8 cellular contexts compared by ENCODE assay signal in the genomic region with DNA sequence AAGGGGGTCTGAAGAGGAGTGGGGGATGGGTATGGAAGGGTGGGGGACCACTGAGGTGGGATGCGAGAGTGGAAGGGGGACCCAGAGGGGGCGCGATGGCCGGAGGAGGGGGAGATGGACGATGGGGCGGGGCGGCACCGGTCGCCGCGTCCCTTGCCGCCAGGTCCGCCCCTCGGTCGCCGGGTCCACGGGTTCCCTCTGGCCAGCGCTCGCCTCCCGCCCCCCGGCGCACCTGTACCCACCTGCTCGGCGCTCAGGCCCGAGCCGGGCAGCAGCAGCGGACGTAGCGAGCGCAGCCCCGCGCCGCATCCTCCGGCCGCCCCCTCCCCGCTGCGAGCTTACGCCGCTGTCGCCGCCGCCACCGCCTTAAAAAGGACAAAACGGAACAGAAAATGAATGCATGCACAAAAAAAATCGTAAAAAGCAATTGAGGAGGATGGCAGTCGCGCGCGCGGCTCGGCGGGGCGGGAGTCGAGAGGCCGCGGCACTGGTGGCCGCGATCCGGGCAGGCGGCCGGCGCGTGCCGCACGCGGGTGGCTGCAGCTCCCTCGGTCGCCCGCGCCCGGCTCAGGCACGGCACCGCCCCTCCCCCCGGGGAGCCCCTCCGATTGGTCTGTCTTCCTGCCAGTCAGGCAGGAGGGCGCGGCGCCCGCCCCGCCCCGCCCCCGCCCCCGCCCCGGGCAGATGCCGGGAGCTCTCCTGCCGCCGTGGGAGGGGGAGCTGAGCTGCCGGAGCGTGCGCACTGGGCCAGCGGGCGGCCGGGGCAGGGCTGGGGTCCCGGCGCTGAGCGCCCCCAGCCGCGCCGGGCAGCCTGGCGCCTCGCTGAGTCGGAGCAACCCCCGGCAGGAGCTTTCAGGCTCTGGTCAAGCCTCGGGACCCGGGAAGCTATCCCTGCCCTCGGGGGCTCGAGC. TPM values are rescaled to one million over a fixed set of nuclear protein-coding genes. Genes with fewer than 3 reads are reported as not detected.
A peak's percentile ranks its signal among the peaks of the same experiment; 100 is the strongest.
DNase-seq lines count a peak whose midpoint lies in the region; ATAC-seq and TF ChIP-seq lines count a peak whose summit lies in the region.

JAKMIP1 (minus strand) TSS at position 539 of the 911 bp plus-strand sequence. CDS start 87,699 bp downstream, outside the sequence.

- H3K4me1 Mint-ChIP-seq in activated T-cell treated with anti-CD3 and anti-CD28 coated beads, Interleukin-2, amount 50 U/mL, for 4 hours (ENCODE audit: low read depth) = peaks cover 33% of the 10 kb centered on the region
- H3K4me1 Mint-ChIP-seq in neural crest cell = peaks cover 13% of the 10 kb centered on the region

- H4K20me1 ChIP-seq in fibroblast of lung (ENCODE audit: control insufficient read depth, extremely low read depth, insufficient read depth, low read length) = no peaks in the 10 kb centered on the region

- H3K36me3 ChIP-seq in fibroblast of lung (ENCODE audit: control insufficient read depth, insufficient read depth, low read length) (no peaks in the 10 kb centered on the region), stomach (no peaks in the 10 kb centered on the region)

- no peak for TF ChIP-seq EP300 in stomach (IDR thresholded peaks at IDR 0.05)

- no peak within 1 kb of the TSS for H3K27ac Mint-ChIP-seq in neural crest cell (ENCODE audit: unreplicated experiment)

- H3K4me3 ChIP-seq in fibroblast of lung (replicated peaks in 1 of 4; ENCODE audit: control extremely low read depth in 1 of 4, insufficient read depth in 1 of 4, low read depth in 3 of 4, low read length in 4 of 4) (peak within 1 kb of the TSS in 1 of 4 experiments; percentile 36), stomach (peak within 1 kb of the TSS; percentile 50 to 78 (median 61))

- no peak within 1 kb of the TSS for H3K27ac ChIP-seq in fibroblast of lung (ENCODE audit: insufficient read depth, low read length)
- peak within 1 kb of the TSS in 3 of 5 donors; percentile 26 to 54 (median 47) for H3K27ac ChIP-seq in stomach

- WGBS in stomach, 5 donors = 1 to 2% (median 1%) methylated on average over 37 to 105 of the region's 107 CpGs

- peaks cover 2% of the 10 kb centered on the region for H3K36me3 Mint-ChIP-seq in activated T-cell treated with anti-CD3 and anti-CD28 coated beads, Interleukin-2, amount 50 U/mL, for 4 hours (ENCODE audit: insufficient read depth)
- H3K36me3 Mint-ChIP-seq in neural crest cell (ENCODE audit: low read depth) = peaks cover 2% of the 10 kb centered on the region

- peaks cover 31% of the 10 kb centered on the region for H3K27me3 Mint-ChIP-seq in activated T-cell treated with anti-CD3 and anti-CD28 coated beads, Interleukin-2, amount 50 U/mL, for 4 hours (ENCODE audit: low read depth)
- H3K27me3 Mint-ChIP-seq in neural crest cell (ENCODE audit: low read depth) = peaks cover 76% of the 10 kb centered on the region

- no peak within 1 kb of the TSS for H2AFZ ChIP-seq in fibroblast of lung (ENCODE audit: low read length)

- peak within 1 kb of the TSS; percentile 80 for H3K4me2 ChIP-seq in fibroblast of lung (ENCODE audit: extremely low read depth, insufficient read depth, low read length)

- peak; percentile 92 for DNase-seq in NK-92 treated with Interleukin-12 subunit alpha and Interleukin-12 subunit beta, amount 100 ng/mL, for 24 hours (lab: John Stamatoyannopoulos, UW)
- DNase-seq in NK-92 (lab: John Stamatoyannopoulos, UW; ENCODE audit: unreplicated experiment) (no peak), NCI-H226 (peak; percentile 50), fibroblast of lung (ENCODE audit: low read depth in 2 of 2) (peak; percentile 54 to 65), neural crest cell (ENCODE audit: low read depth, low spot score) (peak; percentile 96), stomach (peak; percentile 87)
- peak; percentile 78 for DNase-seq in activated T-cell treated with anti-CD3 and anti-CD28 coated beads, Interleukin-2, amount 50 U/mL, for 4 hours

- no peaks in the 10 kb centered on the region for H3K9me3 ChIP-seq in fibroblast of lung (ENCODE audit: control insufficient read depth, insufficient read depth, low read depth, low read length)
- H3K9me3 ChIP-seq in stomach = peaks cover 0 to 9% (median 8%) of the 10 kb centered on the region in 4 donors

- peak; percentile 77 for ATAC-seq in HG02938 (IDR thresholded peaks at IDR 0.05; ENCODE audit: unreplicated experiment)
- ATAC-seq in activated T-cell treated with anti-CD3 and anti-CD28 coated beads, Interleukin-2, amount 50 U/mL, for 4 hours = peak; percentile 65 to 75

- intact Hi-C loops in stomach (cut with DNase I; ENCODE audit: low total_unique reads) = no loop called here

- no peaks in the 10 kb centered on the region for H3K4me1 ChIP-seq in fibroblast of lung (ENCODE audit: control insufficient read depth, extremely low read depth, insufficient read depth, low read length)
- peaks cover 22 to 29% (median 27%) of the 10 kb centered on the region in 4 donors for H3K4me1 ChIP-seq in stomach

- no peak for TF ChIP-seq CTCF in fibroblast of lung (conservative IDR thresholded peaks at IDR 0.05 in 1 of 2, IDR thresholded peaks at IDR 0.05 in 1 of 2; ENCODE audit: low read depth in 1 of 2, low read length in 2 of 2)
- TF ChIP-seq CTCF in neural crest cell (conservative IDR thresholded peaks at IDR 0.05) = no peak
- TF ChIP-seq CTCF in stomach (IDR thresholded peaks at IDR 0.05) = no peak

- peaks cover 8% of the 10 kb centered on the region for H3K9me3 Mint-ChIP-seq in activated T-cell treated with anti-CD3 and anti-CD28 coated beads, Interleukin-2, amount 50 U/mL, for 4 hours
- H3K9me3 Mint-ChIP-seq in neural crest cell = peaks cover 7% of the 10 kb centered on the region

- TF ChIP-seq POLR2A in stomach (IDR thresholded peaks at IDR 0.05) = no peak

- H3K79me2 ChIP-seq in fibroblast of lung (ENCODE audit: control insufficient read depth, insufficient read depth, low read length) = no peaks in the 10 kb centered on the region

- H3K4me3 Mint-ChIP-seq in activated T-cell treated with anti-CD3 and anti-CD28 coated beads, Interleukin-2, amount 50 U/mL, for 4 hours = peak within 1 kb of the TSS; percentile 81
- H3K4me3 Mint-ChIP-seq in neural crest cell = peak within 1 kb of the TSS; percentile 80

- no peak within 1 kb of the TSS for H3K9ac ChIP-seq in fibroblast of lung (ENCODE audit: insufficient read depth, low read length)

- H3K27me3 ChIP-seq in fibroblast of lung (ENCODE audit: control insufficient read depth, insufficient read depth, low read length) (peaks cover 7% of the 10 kb centered on the region), stomach (peaks cover 10 to 69% (median 48%) of the 10 kb centered on the region in 3 donors)

RNA-seq across cellular contexts. Expression of gene JAKMIP1, which starts in this region (rescaled TPM):
- 1 to 10 TPM; 1.1 to 3.7 (median 3.3) TPM for total RNA-seq in activated T-cell treated with anti-CD3 and anti-CD28 coated beads, Interleukin-2, amount 50 U/mL, for 4 hours
- total RNA-seq in fibroblast of lung (not detected in 2 replicates), neural crest cell (0.54 and 0.82 TPM in 2 replicates), stomach (10 to 100 TPM in 1 of 5 donors, under 1 TPM in 2, not detected in 2; 0.18 to 10.3 (median 0.87) TPM)
- polyA plus RNA-seq in fibroblast of lung (not detected in 2 replicates), stomach (under 1 TPM; 0.40 to 0.62 (median 0.46) TPM)
- not detected in 2 replicates for polyA plus RNA-seq in fibroblast of lung (2012)
- not detected in 2 replicates for polyA minus RNA-seq in fibroblast of lung (ENCODE audit: low replicate concordance)

Comparison
In these comparisons a context has a peak if more than half of its experiments do, and no peak if none do; other contexts are left out.
1. Peak in DNase-seq and H3K4me2 ChIP-seq in fibroblast of lung; RNA of the gene not detected or under 1 TPM.
2. Peak in DNase-seq in neural crest cell; RNA of the gene not detected or under 1 TPM.